Comparison of ENCODE assay signal across 8 cellular contexts in the genomic region with DNA sequence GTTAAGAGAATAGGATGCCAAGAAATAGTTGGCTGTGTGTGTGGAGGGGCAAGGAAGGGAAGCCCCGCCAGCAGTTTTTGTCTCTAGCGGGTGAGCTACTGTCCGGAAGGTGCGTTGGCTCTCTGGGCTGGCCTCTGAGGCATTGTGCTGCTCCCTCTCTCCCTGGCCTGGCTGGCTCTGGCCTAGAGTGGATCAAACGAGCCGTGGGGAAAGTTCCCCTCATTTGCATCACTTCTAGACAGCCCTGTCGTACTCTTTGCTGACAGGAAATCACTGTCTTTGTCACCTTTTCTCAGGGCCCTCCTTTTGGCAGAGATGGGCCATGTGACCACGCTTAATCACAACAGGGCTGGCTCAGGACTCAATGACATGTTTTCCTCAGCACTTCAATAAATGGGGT.
DNase-seq lines count a peak whose midpoint lies in the region; ATAC-seq and TF ChIP-seq lines count a peak whose summit lies in the region.

No MANE protein-coding gene starts in this region.

- TF ChIP-seq CTCF in fibroblast of mammary gland (conservative IDR thresholded peaks at IDR 0.05; ENCODE audit: control insufficient read depth, insufficient read depth, low read depth, low read length) (no peak), ovary (IDR thresholded peaks at IDR 0.05) (no peak)

- WGBS in ovary, 3 donors, result 14 to 21% (median 15%) methylated on average over 8 of the region's 8 CpGs

- H3K4me3 ChIP-seq in fibroblast of mammary gland (ENCODE audit: control insufficient read depth, low read depth, low read length) (no peak overlapping the region), ovary (no peak overlapping the region)

- no peaks in the 10 kb centered on the region for H3K27me3 ChIP-seq in ovary

- peak; percentile 75 for ATAC-seq in GM21737 (IDR thresholded peaks at IDR 0.05; ENCODE audit: unreplicated experiment)

- intact Hi-C loops in ovary (cut with DNase I), result no loop called here

- H3K4me1 ChIP-seq in ovary (ENCODE audit: insufficient read depth), result peaks cover 5% of the 10 kb centered on the region

- H3K9me3 ChIP-seq in ovary, result no peaks in the 10 kb centered on the region

- DNase-seq in Caki2 (ENCODE audit: low read depth) (peak; percentile 66), SK-MEL-5 (ENCODE audit: low read depth, low spot score) (peak; percentile 43), fibroblast of mammary gland (ENCODE audit: low read depth) (peak; percentile 16), ovary (peak; percentile 46 to 62 (median 53)), mucosa of gallbladder (ENCODE audit: low spot score) (no peak), NCI-H2081 treated with DMSO at 0.1 percent for 48 hours (lab: John Stamatoyannopoulos, UW) (no peak), NCI-H748 (lab: John Stamatoyannopoulos, UW; ENCODE audit: unreplicated experiment) (no peak)

- in situ Hi-C loops in Caki2 (cut with HindIII; ENCODE audit: low pct_unique_long_range_greater_than_20kb, low sequenced_read_pairs) (no loop called here), SK-MEL-5 (cut with HindIII; ENCODE audit: low pct_unique_long_range_greater_than_20kb, low sequenced_read_pairs) (no loop called here)

- no peak for TF ChIP-seq POLR2A in ovary (IDR thresholded peaks at IDR 0.05)

- H3K36me3 ChIP-seq in ovary, result no peaks in the 10 kb centered on the region

- no peak for TF ChIP-seq EP300 in ovary (IDR thresholded peaks at IDR 0.05)

- H3K27ac ChIP-seq in ovary, result peak overlapping the region; percentile 23 to 76

Comparison
In these comparisons a context has a peak if more than half of its experiments do, and no peak if none do; other contexts are left out.
1. DNase-seq: peak in Caki2 (single experiment), SK-MEL-5 (single experiment), fibroblast of mammary gland (single experiment) and ovary (5 of 5); none in mucosa of gallbladder (single experiment), NCI-H2081 treated with DMSO at 0.1 percent for 48 hours (single experiment) and NCI-H748 (single experiment).